In the genomic region with DNA sequence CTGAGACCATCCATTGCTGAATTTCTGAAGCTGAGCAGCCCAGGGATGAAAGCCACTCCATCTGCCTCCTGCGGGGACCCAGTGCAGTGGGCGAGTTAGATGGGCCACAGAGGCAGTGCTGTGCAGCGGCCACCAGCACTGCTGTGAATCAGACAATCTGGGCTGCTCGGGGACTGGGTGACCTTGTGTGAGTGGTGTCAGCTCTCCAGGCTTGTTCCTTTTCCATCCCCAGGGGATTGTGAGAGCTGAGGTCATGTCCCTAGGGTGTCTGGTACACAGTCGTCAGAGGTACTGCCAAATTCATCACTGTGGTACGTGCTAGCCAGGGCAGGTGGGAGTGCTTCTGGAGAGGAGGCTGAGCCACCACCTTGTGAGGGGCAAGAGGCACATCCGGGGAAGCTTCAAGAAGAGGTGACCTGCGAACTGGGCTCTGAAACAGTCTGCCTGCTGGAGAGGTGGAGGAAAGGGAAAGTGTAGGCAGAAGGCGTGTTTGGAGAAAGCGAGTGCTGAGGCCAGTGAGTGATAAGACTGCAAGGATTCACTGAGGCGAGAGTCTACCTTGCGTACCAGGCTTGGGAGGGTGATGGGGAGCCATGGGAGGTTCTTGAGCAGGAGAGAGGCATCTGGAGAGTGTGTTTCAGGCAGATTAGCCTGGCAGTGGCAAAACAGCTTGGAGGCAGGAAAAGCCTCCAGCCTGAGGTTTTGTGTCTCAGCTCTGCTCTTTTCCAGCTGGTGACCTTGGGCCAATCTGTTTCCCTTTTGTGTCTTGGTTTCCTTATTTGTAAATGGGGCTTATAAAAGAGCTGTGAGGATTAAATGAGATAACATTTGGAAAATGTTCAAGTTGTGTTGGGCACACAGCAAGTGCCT, we compare ENCODE assay signal across 14 cellular contexts. TPM values are rescaled to one million over a fixed set of nuclear protein-coding genes. Genes with fewer than 3 reads are reported as not detected.
DNase-seq lines count a peak whose midpoint lies in the region; ATAC-seq and TF ChIP-seq lines count a peak whose summit lies in the region.
"Had no signal": no experiment of that assay in that cellular context is flagged by ENCODE, and none has a peak within 500 bp of the region (broad histone marks: within the 10 kb centered on the region; RNA-seq: fewer than 3 reads in every experiment).

No MANE protein-coding gene starts in this region.

- peaks cover 0 to 17% (median 1%) of the 10 kb centered on the region in 4 donors for H3K4me1 Mint-ChIP-seq in CD4-positive, CD25-positive, alpha-beta regulatory T cell
- H3K4me1 Mint-ChIP-seq in activated T-cell treated with anti-CD3 and anti-CD28 coated beads, Interleukin-2, amount 50 U/mL, for 4 hours (ENCODE audit: low read depth): peaks cover 1% of the 10 kb centered on the region
- H3K4me1 Mint-ChIP-seq in activated CD8-positive, alpha-beta T cell treated with anti-CD3 and anti-CD28 coated beads for 36 hours (ENCODE audit: low read depth): peaks cover 1% of the 10 kb centered on the region

- H3K4me3 ChIP-seq in CD4-positive, CD25-positive, alpha-beta regulatory T cell (ENCODE audit: low read depth, low read length): no peak overlapping the region
- H3K4me3 ChIP-seq in body of pancreas: no peak overlapping the region
- H3K4me3 ChIP-seq in neuronal stem cell (ENCODE audit: low read length in 2 of 2): no peak overlapping the region
- no peak overlapping the region for H3K4me3 ChIP-seq in psoas muscle
- H3K4me3 ChIP-seq: SJSA1 had no signal

- H3K23ac ChIP-seq in neuronal stem cell (ENCODE audit: low read depth, low read length, poor library complexity): peak overlapping the region; percentile 37

- TF ChIP-seq POLR2A in body of pancreas (IDR thresholded peaks at IDR 0.05): no peak

- H3K4me3 Mint-ChIP-seq in CD4-positive, CD25-positive, alpha-beta regulatory T cell: no peak overlapping the region
- H3K4me3 Mint-ChIP-seq in activated T-cell treated with anti-CD3 and anti-CD28 coated beads, Interleukin-2, amount 50 U/mL, for 4 hours: no peak overlapping the region
- H3K4me3 Mint-ChIP-seq in activated CD8-positive, alpha-beta T cell treated with anti-CD3 and anti-CD28 coated beads for 36 hours: no peak overlapping the region
- H3K4me3 Mint-ChIP-seq: IgD-negative memory B cell; naive thymus-derived CD8-positive, alpha-beta T cell had no signal

- 56 to 76% methylated on average over 7 to 11 of the region's 12 CpGs for WGBS in body of pancreas, 2 donors
- no CpG with 5 or more reads among the region's 12 CpGs for WGBS in neuronal stem cell (ENCODE audit: extremely low coverage in 2 of 2, insufficient read length in 2 of 2, insufficient replicate concordance in 1 of 2), 2 donors
- WGBS in psoas muscle, 3 donors: 63 to 69% (median 66%) methylated on average over 12 of the region's 12 CpGs

- no peak overlapping the region for H2AFZ ChIP-seq in neuronal stem cell (ENCODE audit: low read length)

- no peak overlapping the region for H2BK5ac ChIP-seq in neuronal stem cell (ENCODE audit: low read length)

- POLR2A ChIA-PET in activated CD8-positive, alpha-beta T cell treated with anti-CD3 and anti-CD28 coated beads for 36 hours (lab: Charles Lee): no interaction called here

- no peak overlapping the region for H4K91ac ChIP-seq in neuronal stem cell (ENCODE audit: low read depth, low read length, poor library complexity)

- H3K27me3 Mint-ChIP-seq in CD4-positive, CD25-positive, alpha-beta regulatory T cell: peaks cover 13% of the 10 kb centered on the region
- H3K27me3 Mint-ChIP-seq in activated T-cell treated with anti-CD3 and anti-CD28 coated beads, Interleukin-2, amount 50 U/mL, for 4 hours (ENCODE audit: low read depth): peaks cover 4% of the 10 kb centered on the region
- H3K27me3 Mint-ChIP-seq in activated CD8-positive, alpha-beta T cell treated with anti-CD3 and anti-CD28 coated beads for 36 hours: peaks cover 10% of the 10 kb centered on the region

- no peak overlapping the region for H3K14ac ChIP-seq in neuronal stem cell (ENCODE audit: low read length)

- H3K18ac ChIP-seq in neuronal stem cell (ENCODE audit: low read length): no peak overlapping the region

- H2BK12ac ChIP-seq in neuronal stem cell (ENCODE audit: low read length): peak overlapping the region; percentile 7

- H3K9me3 ChIP-seq in CD4-positive, CD25-positive, alpha-beta regulatory T cell (ENCODE audit: control insufficient read depth in 2 of 2, low read length in 2 of 2): no peaks in the 10 kb centered on the region
- H3K9me3 ChIP-seq in body of pancreas (no peaks in the 10 kb centered on the region), neuronal stem cell (replicated peaks in 1 of 2; ENCODE audit: control insufficient read depth in 2 of 2, insufficient read depth in 1 of 2, low read depth in 1 of 2, low read length in 2 of 2) (no peaks in the 10 kb centered on the region), psoas muscle (no peaks in the 10 kb centered on the region)
- H3K9me3 ChIP-seq: SJSA1 had no signal

- H3K9ac ChIP-seq in neuronal stem cell (ENCODE audit: low read depth, low read length, poor library complexity): no peak overlapping the region

- H4K8ac ChIP-seq in neuronal stem cell (ENCODE audit: low read depth, low read length): no peak overlapping the region

- TF ChIP-seq CTCF in body of pancreas (IDR thresholded peaks at IDR 0.05) (no peak), psoas muscle (IDR thresholded peaks at IDR 0.05) (no peak)
- no peak for TF ChIP-seq CTCF in activated CD8-positive, alpha-beta T cell treated with anti-CD3 and anti-CD28 coated beads for 36 hours (IDR thresholded peaks at IDR 0.05)

- ATAC-seq in CD4-positive, CD25-positive, alpha-beta regulatory T cell (ENCODE audit: low read depth in 2 of 2): no peak
- ATAC-seq in body of pancreas (peak; percentile 25), psoas muscle (no peak), HG03097 (IDR thresholded peaks at IDR 0.05; ENCODE audit: low FRiP score, unreplicated experiment) (no peak)
- no peak for ATAC-seq in activated T-cell treated with anti-CD3 and anti-CD28 coated beads, Interleukin-2, amount 50 U/mL, for 4 hours
- ATAC-seq in activated CD8-positive, alpha-beta T cell treated with anti-CD3 and anti-CD28 coated beads for 36 hours: no peak
- ATAC-seq: naive thymus-derived CD8-positive, alpha-beta T cell had no signal

- intact Hi-C loops in body of pancreas (cut with DNase I) (no loop called here), psoas muscle (cut with DNase I) (no loop called here)
- intact Hi-C loops in activated CD8-positive, alpha-beta T cell treated with anti-CD3 and anti-CD28 coated beads for 36 hours (cut with micrococcal nuclease): no loop called here

- H3K27me3 ChIP-seq in CD4-positive, CD25-positive, alpha-beta regulatory T cell (ENCODE audit: control insufficient read depth, insufficient read depth, low read length): no peaks in the 10 kb centered on the region
- peaks cover 0 to 4% of the 10 kb centered on the region in 2 donors for H3K27me3 ChIP-seq in body of pancreas
- peaks cover 0 to 26% (median 14%) of the 10 kb centered on the region in 3 experiments for H3K27me3 ChIP-seq in neuronal stem cell (ENCODE audit: control insufficient read depth in 3 of 3, insufficient read depth in 3 of 3, low read depth in 1 of 3, low read length in 3 of 3)
- H3K27me3 ChIP-seq in psoas muscle (ENCODE audit: insufficient read depth in 3 of 3, low read length in 2 of 3): peaks cover 0 to 55% (median 12%) of the 10 kb centered on the region in 3 donors

- H3K79me1 ChIP-seq in neuronal stem cell (ENCODE audit: low read depth, low read length): peaks cover 3% of the 10 kb centered on the region

- H3K9me3 Mint-ChIP-seq in CD4-positive, CD25-positive, alpha-beta regulatory T cell: no peaks in the 10 kb centered on the region
- H3K9me3 Mint-ChIP-seq in activated T-cell treated with anti-CD3 and anti-CD28 coated beads, Interleukin-2, amount 50 U/mL, for 4 hours: no peaks in the 10 kb centered on the region
- H3K9me3 Mint-ChIP-seq in activated CD8-positive, alpha-beta T cell treated with anti-CD3 and anti-CD28 coated beads for 36 hours: no peaks in the 10 kb centered on the region
- H3K9me3 Mint-ChIP-seq: IgD-negative memory B cell; naive thymus-derived CD8-positive, alpha-beta T cell had no signal

- H3K36me3 Mint-ChIP-seq in CD4-positive, CD25-positive, alpha-beta regulatory T cell: no peaks in the 10 kb centered on the region
- H3K36me3 Mint-ChIP-seq in activated T-cell treated with anti-CD3 and anti-CD28 coated beads, Interleukin-2, amount 50 U/mL, for 4 hours (ENCODE audit: insufficient read depth): no peaks in the 10 kb centered on the region
- no peaks in the 10 kb centered on the region for H3K36me3 Mint-ChIP-seq in activated CD8-positive, alpha-beta T cell treated with anti-CD3 and anti-CD28 coated beads for 36 hours (ENCODE audit: low read depth)
- H3K36me3 Mint-ChIP-seq: IgD-negative memory B cell; naive thymus-derived CD8-positive, alpha-beta T cell had no signal

- CTCF ChIA-PET in activated CD8-positive, alpha-beta T cell treated with anti-CD3 and anti-CD28 coated beads for 36 hours (lab: Charles Lee): interaction anchor here (0.7 kb wide), 1 partner anchor 59 kb away, joined by 3 read pairs; no protein-coding TSS in a partner anchor

- peak overlapping the region; percentile 47 for H2BK15ac ChIP-seq in neuronal stem cell (ENCODE audit: low read length)

- peak overlapping the region; percentile 83 for H2AK5ac ChIP-seq in neuronal stem cell (ENCODE audit: low read depth, low read length)

- H3K27ac Mint-ChIP-seq in CD4-positive, CD25-positive, alpha-beta regulatory T cell: peak overlapping the region in 2 of 3 donors; percentile 51 to 61
- H3K27ac Mint-ChIP-seq in activated CD8-positive, alpha-beta T cell treated with anti-CD3 and anti-CD28 coated beads for 36 hours: no peak overlapping the region
- H3K27ac Mint-ChIP-seq: IgD-negative memory B cell had no signal

- no peak for DNase-seq in CD4-positive, CD25-positive, alpha-beta regulatory T cell
- DNase-seq in NCI-H1694 treated with DMSO at 0.1 percent for 48 hours (lab: John Stamatoyannopoulos, UW) (peak; percentile 65), body of pancreas (no peak), neuronal stem cell (ENCODE audit: low spot score) (no peak), psoas muscle (no peak)
- DNase-seq in activated T-cell treated with anti-CD3 and anti-CD28 coated beads, Interleukin-2, amount 50 U/mL, for 4 hours: no peak
- no peak for DNase-seq in activated CD8-positive, alpha-beta T cell treated with anti-CD3 and anti-CD28 coated beads for 36 hours
- DNase-seq: effector memory CD4-positive, alpha-beta T cell; naive thymus-derived CD8-positive, alpha-beta T cell; NCI-H187 treated with DMSO at 0.1 percent for 48 hours; NCI-H774 had no signal

- peaks cover 5% of the 10 kb centered on the region for H3K4me1 ChIP-seq in CD4-positive, CD25-positive, alpha-beta regulatory T cell (ENCODE audit: control insufficient read depth, insufficient read depth, low read length, poor library complexity, severe bottlenecking)
- H3K4me1 ChIP-seq in body of pancreas: peaks cover 12% of the 10 kb centered on the region
- peaks cover 5 to 11% of the 10 kb centered on the region in 2 donors for H3K4me1 ChIP-seq in neuronal stem cell (ENCODE audit: control insufficient read depth in 2 of 2, insufficient read depth in 1 of 2, low read depth in 1 of 2, low read length in 2 of 2)
- no peaks in the 10 kb centered on the region for H3K4me1 ChIP-seq in psoas muscle

- no peak overlapping the region for H3K4ac ChIP-seq in neuronal stem cell (ENCODE audit: low read length)

- no peaks in the 10 kb centered on the region for H3K36me3 ChIP-seq in CD4-positive, CD25-positive, alpha-beta regulatory T cell (ENCODE audit: control insufficient read depth, insufficient read depth, low read length)
- H3K36me3 ChIP-seq in body of pancreas (replicated peaks in 1 of 2; ENCODE audit: insufficient read depth in 1 of 2, low read depth in 2 of 2) (no peaks in the 10 kb centered on the region), neuronal stem cell (replicated peaks in 1 of 2; ENCODE audit: control insufficient read depth in 2 of 2, insufficient read depth in 2 of 2, low read length in 2 of 2) (no peaks in the 10 kb centered on the region), psoas muscle (ENCODE audit: insufficient read depth in 1 of 2, low read depth in 1 of 2) (no peaks in the 10 kb centered on the region)
- H3K36me3 ChIP-seq: SJSA1 had no signal

- no peak overlapping the region for H3K27ac ChIP-seq in CD4-positive, CD25-positive, alpha-beta regulatory T cell (ENCODE audit: insufficient read depth, low read length, poor library complexity, severe bottlenecking)
- H3K27ac ChIP-seq in body of pancreas (no peak overlapping the region), neuronal stem cell (replicated peaks; ENCODE audit: low read length) (no peak overlapping the region), psoas muscle (no peak overlapping the region)
- H3K27ac ChIP-seq: SJSA1 had no signal

- H3K4me2 ChIP-seq in neuronal stem cell (ENCODE audit: insufficient read depth, low read length, poor library complexity, severe bottlenecking): no peak overlapping the region

- H2BK120ac ChIP-seq in neuronal stem cell (ENCODE audit: low read depth, low read length): peak overlapping the region; percentile 10

RNA-seq across cellular contexts. Expression of gene CACNA1I, which starts 22.7 kb away (rescaled TPM):
- total RNA-seq in CD4-positive, CD25-positive, alpha-beta regulatory T cell: 10.6 TPM
- under 1 TPM; 0.06 to 0.45 (median 0.30) TPM for polyA plus RNA-seq in CD4-positive, CD25-positive, alpha-beta regulatory T cell
- total RNA-seq in body of pancreas (under 1 TPM; 0.33 to 0.52 TPM), psoas muscle (under 1 TPM in 2 of 4 donors, not detected in 2; 0.04 to 0.06 TPM)
- polyA plus RNA-seq in neuronal stem cell (2013, experiment 1 of 2): 0.21 TPM
- 0.18 TPM for polyA plus RNA-seq in neuronal stem cell (2013, experiment 2 of 2)
- under 1 TPM; 0.05 to 0.14 (median 0.08) TPM for total RNA-seq in activated T-cell treated with anti-CD3 and anti-CD28 coated beads, Interleukin-2, amount 50 U/mL, for 4 hours
- polyA plus RNA-seq in psoas muscle: under 1 TPM; 0.01 to 0.14 (median 0.01) TPM
- under 1 TPM; 0.07 to 0.09 TPM for total RNA-seq in activated CD8-positive, alpha-beta T cell treated with anti-CD3 and anti-CD28 coated beads for 36 hours
